In the genomic region with DNA sequence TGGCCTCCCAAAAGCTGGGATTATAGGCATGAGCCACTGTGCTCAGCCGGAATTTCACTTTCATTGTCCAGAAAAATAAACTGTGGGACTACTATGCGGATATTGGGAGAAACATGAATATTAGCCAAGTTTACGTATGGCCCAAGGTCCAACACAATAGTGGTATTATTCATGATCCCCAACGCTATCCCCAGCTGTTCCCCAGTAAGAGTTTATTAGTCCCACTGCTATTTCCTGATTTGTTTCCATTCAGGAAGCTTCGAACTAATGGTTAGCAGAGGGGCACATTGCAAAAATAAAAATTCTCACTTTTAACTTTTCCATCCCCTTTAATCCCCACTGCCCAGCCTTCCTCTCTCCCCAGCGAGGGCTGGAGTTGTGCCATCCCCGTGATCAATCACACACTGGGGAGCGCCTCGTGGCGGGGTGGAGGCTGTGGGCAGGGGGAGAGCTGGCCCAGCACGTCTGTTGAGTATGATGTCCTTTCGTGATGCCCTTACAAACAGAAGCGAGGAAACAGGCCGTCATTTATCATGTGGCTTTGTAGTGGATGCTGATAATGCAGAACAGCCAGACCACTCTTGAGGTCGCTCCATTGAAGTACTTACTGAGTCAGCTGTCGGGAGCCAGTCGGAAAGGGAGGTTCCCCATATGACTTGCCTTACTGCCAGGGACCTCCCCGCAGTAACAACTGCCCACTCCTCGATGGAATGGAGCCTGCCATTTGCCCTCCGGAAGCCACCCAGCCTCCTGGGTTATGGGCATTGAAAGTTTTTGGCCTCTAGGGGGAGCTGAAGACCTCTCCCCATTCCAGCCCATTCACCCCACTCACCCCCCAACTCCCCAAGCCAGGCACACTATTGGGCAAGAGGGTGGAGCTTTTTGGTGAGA, we compare ENCODE assay signal across 9 cellular contexts.
DNase-seq lines count a peak whose midpoint lies in the region; ATAC-seq and TF ChIP-seq lines count a peak whose summit lies in the region.
"Had no signal": no experiment of that assay in that cellular context is flagged by ENCODE, and none has a peak within 500 bp of the region (broad histone marks: within the 10 kb centered on the region; RNA-seq: fewer than 3 reads in every experiment).

No MANE protein-coding gene starts in this region.

- TF ChIP-seq CTCF in GM10248 (IDR thresholded peaks at IDR 0.05; ENCODE audit: control extremely low read depth, extremely low read depth, low read depth, missing control alignments) (no peak), cardiac fibroblast (IDR thresholded peaks at IDR 0.05; ENCODE audit: low read depth, low read length) (peak; percentile 60)

- CTCF ChIA-PET in GM10248 (lab: Yijun Ruan, JAX): interaction anchor here (0.9 to 3.4 kb wide), 6 partner anchors 10 to 301 kb away, joined by 3 to 15 read pairs (median 4); no protein-coding TSS in a partner anchor

- POLR2A ChIA-PET in GM10248 (lab: Yijun Ruan, JAX): no interaction called here

- DNase-seq in GM10248 (ENCODE audit: extremely low spot score) (peak; percentile 22), KBM-7 (peak; percentile 37), cardiac fibroblast (ENCODE audit: low read depth in 2 of 2) (peak; percentile 30 to 43), medulla oblongata (ENCODE audit: extremely low spot score) (peak; percentile 4), NCI-H187 (lab: John Stamatoyannopoulos, UW) (no peak), AML-193 (lab: John Stamatoyannopoulos, UW) (no peak)
- no peak for DNase-seq in activated CD4-positive, CD25-positive, alpha-beta regulatory T cell treated with anti-CD3 and anti-CD28 coated beads, Interleukin-2, amount 50 U/mL, for 72 hours
- DNase-seq: KG1 had no signal

- in situ Hi-C loops in KBM-7 (cut with MboI; ENCODE audit: low pct_unique_long_range_greater_than_20kb, low sequenced_read_pairs): no loop called here

- ATAC-seq in HG03342 (IDR thresholded peaks at IDR 0.05; ENCODE audit: unreplicated experiment): no peak

- H3K4me3 ChIP-seq in cardiac fibroblast (replicated peaks in 1 of 2; ENCODE audit: low read depth in 2 of 2, low read length in 2 of 2): no peak overlapping the region

Comparison
In these comparisons a context has a peak if more than half of its experiments do, and no peak if none do; other contexts are left out.
1. DNase-seq: peak in GM10248 (single experiment), KBM-7 (single experiment), cardiac fibroblast (2 of 2) and medulla oblongata (single experiment); none in NCI-H187 (0 of 2), activated CD4-positive, CD25-positive, alpha-beta regulatory T cell treated with anti-CD3 and anti-CD28 coated beads, Interleukin-2, amount 50 U/mL, for 72 hours (single experiment) and AML-193 (0 of 2).